ENCODE assay signal across 1 cellular context in genomic region chr19:15379083-15379995, GRCh38.
A peak's percentile ranks its signal among the peaks of the same experiment; 100 is the strongest.
TF ChIP-seq lines count a peak whose summit lies in the region.

TSS of gene AKAP8 (minus strand) at chr19:15379787. CDS start at chr19:15379731, 56 bp downstream.

TF ChIP-seq in HepG2, 621 proteins besides CTCF, POLR2A, EP300 and RAD21 (continued from another document and continues in another):
- TF ChIP-seq UBTF (CRISPR knock-in tag; IDR thresholded peaks at IDR 0.05) (peak; percentile 75; the same call in 1 of the 2 replicates), RNF2 (conservative IDR thresholded peaks at IDR 0.05; ENCODE audit: low read depth) (0 out of 2 replicates have a peak, but pooled peaks have one; percentile 20), GPBP1L1 (CRISPR knock-in tag; IDR thresholded peaks at IDR 0.05) (no peak), NKX3-1 (CRISPR knock-in tag; IDR thresholded peaks at IDR 0.05) (no peak; the same call in 1 of the 2 replicates), MAF1 (CRISPR knock-in tag; IDR thresholded peaks at IDR 0.05; ENCODE audit: borderline replicate concordance) (no peak; the same call in 1 of the 2 replicates), SMAD9 (CRISPR knock-in tag; IDR thresholded peaks at IDR 0.05) (0 out of 2 replicates have a peak, but pooled peaks have one; percentile 14), HIC2 (CRISPR knock-in tag; IDR thresholded peaks at IDR 0.05; ENCODE audit: low read depth) (no peak), DPF2 (CRISPR knock-in tag; IDR thresholded peaks at IDR 0.05; ENCODE audit: borderline replicate concordance, low read depth) (no peak), ZNF12 (CRISPR knock-in tag; IDR thresholded peaks at IDR 0.05) (no peak), TOPORS (CRISPR knock-in tag; IDR thresholded peaks at IDR 0.05) (no peak), ZNF318 (CRISPR knock-in tag; IDR thresholded peaks at IDR 0.05) (peak; percentile 100), CBX5 (CRISPR knock-in tag; IDR thresholded peaks at IDR 0.05; ENCODE audit: borderline replicate concordance) (0 out of 2 replicates have a peak, but pooled peaks have one; percentile 42), IKZF1 (IDR thresholded peaks at IDR 0.05) (no peak), PRMT3 (CRISPR knock-in tag; IDR thresholded peaks at IDR 0.05; ENCODE audit: borderline replicate concordance, low read depth) (no peak), ZFP82 (CRISPR knock-in tag; IDR thresholded peaks at IDR 0.05; ENCODE audit: borderline replicate concordance) (no peak; the same call in 1 of the 2 replicates), PHF8 (CRISPR knock-in tag; IDR thresholded peaks at IDR 0.05) (peak; percentile 88), ZNF691 (CRISPR knock-in tag; IDR thresholded peaks at IDR 0.05; ENCODE audit: borderline replicate concordance, low read depth) (0 out of 2 replicates have a peak, but pooled peaks have one; percentile 34), TGIF2 (CRISPR knock-in tag; IDR thresholded peaks at IDR 0.05) (no peak), STAT6 (CRISPR knock-in tag; IDR thresholded peaks at IDR 0.05; ENCODE audit: borderline replicate concordance) (no peak), ZBTB44 (CRISPR knock-in tag; IDR thresholded peaks at IDR 0.05) (no peak), GTF3A (CRISPR knock-in tag; conservative IDR thresholded peaks at IDR 0.05) (no peak), ZNF136 (CRISPR knock-in tag; IDR thresholded peaks at IDR 0.05; ENCODE audit: low read depth) (no peak), HMG20B (CRISPR knock-in tag; conservative IDR thresholded peaks at IDR 0.05) (no peak), WIZ (CRISPR knock-in tag; IDR thresholded peaks at IDR 0.05) (0 out of 2 replicates have a peak, but pooled peaks have one; percentile 32), ZNF564 (CRISPR knock-in tag; IDR thresholded peaks at IDR 0.05) (peak; percentile 54), ISL2 (CRISPR knock-in tag; IDR thresholded peaks at IDR 0.05) (peak; percentile 32; the same call in 1 of the 2 replicates), HMGA1 (CRISPR knock-in tag; conservative IDR thresholded peaks at IDR 0.05) (no peak), MXD3 (CRISPR knock-in tag; IDR thresholded peaks at IDR 0.05) (peak; percentile 53; the same call in 1 of the 2 replicates), JUNB (CRISPR knock-in tag; IDR thresholded peaks at IDR 0.05; ENCODE audit: borderline replicate concordance) (no peak), ARNT (IDR thresholded peaks at IDR 0.05) (no peak), ZNF7 (CRISPR knock-in tag; IDR thresholded peaks at IDR 0.05) (no peak), IRF1 (CRISPR knock-in tag; IDR thresholded peaks at IDR 0.05; ENCODE audit: low read depth) (no peak), ZNF616 (CRISPR knock-in tag; IDR thresholded peaks at IDR 0.05; ENCODE audit: low read depth) (no peak; the same call in 1 of the 2 replicates)
